Comparison of ENCODE assay signal across 4 cellular contexts in genomic region chr5:22109315-22109714, GRCh38.
"Had no signal": no experiment of that assay in that cellular context is flagged by ENCODE, and none has a peak within 500 bp of the region (broad histone marks: within the 10 kb centered on the region; RNA-seq: fewer than 3 reads in every experiment).

No MANE protein-coding gene starts in this region.

- H3K9ac ChIP-seq: GM23248 had no signal

- DNase-seq: GM23248, H9, HCEC 1CT, KBM-7 had no signal

- H3K4me3 ChIP-seq: GM23248 had no signal

- H3K27ac ChIP-seq: GM23248 had no signal

- H2AFZ ChIP-seq: GM23248 had no signal
